In genomic region chr5:157563373-157564148, GRCh38 we compare ENCODE assay signal across 9 cellular contexts. TPM values are rescaled to one million over a fixed set of nuclear protein-coding genes. Genes with fewer than 3 reads are reported as not detected.
A peak's percentile ranks its signal among the peaks of the same experiment; 100 is the strongest.
DNase-seq lines count a peak whose midpoint lies in the region; ATAC-seq and TF ChIP-seq lines count a peak whose summit lies in the region.
"Had no signal": no experiment of that assay in that cellular context is flagged by ENCODE, and none has a peak within 500 bp of the region (broad histone marks: within the 10 kb centered on the region; RNA-seq: fewer than 3 reads in every experiment).

No MANE protein-coding gene starts in this region.

- TF ChIP-seq CTCF in cardiac muscle cell (IDR thresholded peaks at IDR 0.05; ENCODE audit: low read depth, low read length), result no peak
- no peak for TF ChIP-seq CTCF in smooth muscle cell (IDR thresholded peaks at IDR 0.05; ENCODE audit: borderline replicate concordance, insufficient read depth, poor library complexity, severe bottlenecking)
- no peak for TF ChIP-seq CTCF in A673 (conservative IDR thresholded peaks at IDR 0.05; ENCODE audit: low read depth, low read length)

- H3K4me1 ChIP-seq in cardiac muscle cell (ENCODE audit: low read depth) (peaks cover 32% of the 10 kb centered on the region), smooth muscle cell (ENCODE audit: low read depth) (peaks cover 22% of the 10 kb centered on the region), A673 (ENCODE audit: insufficient read depth, low read length, poor library complexity, severe bottlenecking) (no peaks in the 10 kb centered on the region)

- H3K27me3 ChIP-seq in cardiac muscle cell (no peaks in the 10 kb centered on the region), smooth muscle cell (ENCODE audit: low read depth) (no peaks in the 10 kb centered on the region), A673 (replicated peaks; ENCODE audit: insufficient read depth, low read depth, low read length, poor library complexity) (no peaks in the 10 kb centered on the region)

- peaks cover 84% of the 10 kb centered on the region for H4K20me1 ChIP-seq in smooth muscle cell (ENCODE audit: low read depth)

- no TSS peak for BruUV-seq in A673 (replicated peaks; lab: Mats Ljungman, UMichigan)

- peak; percentile 79 for DNase-seq in GM04504 (ENCODE audit: low read depth)
- DNase-seq in activated CD4-positive, alpha-beta memory T cell treated with anti-CD3 and anti-CD28 coated beads, Interleukin-2, amount 10 ng/mL, durations not matched to agents 7 days and 5 days, result no peak
- peak in 1 of 2 donors; percentile 94 for DNase-seq in cardiac muscle cell (ENCODE audit: low read depth in 1 of 2, low spot score in 1 of 2)
- DNase-seq in smooth muscle cell (lab: John Stamatoyannopoulos, UW; ENCODE audit: unreplicated experiment), result no peak
- DNase-seq in A673 (ENCODE audit: low spot score), result no peak
- DNase-seq in erythroblast (lab: John Stamatoyannopoulos, UW), result no peak
- DNase-seq in HEK293T (ENCODE audit: extremely low spot score), result no peak
- DNase-seq: stimulated activated CD4-positive, alpha-beta T cell treated with anti-CD3 and anti-CD28 coated beads, Interleukin-2, amount 100 ng/mL, for 48 hours had no signal

- no peak overlapping the region for H3K9ac ChIP-seq in smooth muscle cell (ENCODE audit: low read depth)

- no peaks in the 10 kb centered on the region for H3K27me3 Mint-ChIP-seq in activated CD4-positive, alpha-beta memory T cell treated with anti-CD3 and anti-CD28 coated beads, Interleukin-2, amount 10 ng/mL, durations not matched to agents 7 days and 5 days

- H2AFZ ChIP-seq in smooth muscle cell (ENCODE audit: low read depth), result no peak overlapping the region

- no peaks in the 10 kb centered on the region for H3K9me3 ChIP-seq in cardiac muscle cell (ENCODE audit: low read depth)
- no peaks in the 10 kb centered on the region for H3K9me3 ChIP-seq in smooth muscle cell (replicated peaks; ENCODE audit: low read depth)
- H3K9me3 ChIP-seq in A673 (ENCODE audit: low read depth, low read length, poor library complexity, severe bottlenecking), result no peaks in the 10 kb centered on the region

- H3K9me3 Mint-ChIP-seq in activated CD4-positive, alpha-beta memory T cell treated with anti-CD3 and anti-CD28 coated beads, Interleukin-2, amount 10 ng/mL, durations not matched to agents 7 days and 5 days, result no peaks in the 10 kb centered on the region

- no peak for TF ChIP-seq POLR2A in erythroblast (IDR thresholded peaks at IDR 0.05; ENCODE audit: low read length)

- peak overlapping the region; percentile 29 for H3K4me3 Mint-ChIP-seq in activated CD4-positive, alpha-beta memory T cell treated with anti-CD3 and anti-CD28 coated beads, Interleukin-2, amount 10 ng/mL, durations not matched to agents 7 days and 5 days

- 38% methylated on average over 14 of the region's 14 CpGs for WGBS in smooth muscle cell (ENCODE audit: low lambda C conversion rate)

- peaks cover 10% of the 10 kb centered on the region for H3F3A ChIP-seq in smooth muscle cell (ENCODE audit: low read depth)

- intact Hi-C loops in A673 (cut with micrococcal nuclease; ENCODE audit: unreplicated experiment), result no loop called here

- H3K4me2 ChIP-seq in smooth muscle cell, result peak overlapping the region; percentile 29

- no peak for ATAC-seq in GM19455 (IDR thresholded peaks at IDR 0.05; ENCODE audit: unreplicated experiment)

- H3K27ac ChIP-seq in cardiac muscle cell (peak overlapping the region; percentile 56), smooth muscle cell (ENCODE audit: low read depth) (peak overlapping the region; percentile 48), A673 (ENCODE audit: low read depth, low read length, poor library complexity, severe bottlenecking) (no peak overlapping the region)

- H3K36me3 ChIP-seq in cardiac muscle cell (no peaks in the 10 kb centered on the region), smooth muscle cell (ENCODE audit: low read depth) (peaks cover 5% of the 10 kb centered on the region), A673 (ENCODE audit: insufficient read depth, low read length, poor library complexity, severe bottlenecking) (no peaks in the 10 kb centered on the region)

- POLR2A ChIA-PET in activated CD4-positive, alpha-beta memory T cell treated with anti-CD3 and anti-CD28 coated beads, Interleukin-2, amount 10 ng/mL, durations not matched to agents 7 days and 5 days (lab: Charles Lee), result interaction anchor here (1.0 to 1.2 kb wide), 3 partner anchors 10 to 44 kb away, joined by 3 to 5 read pairs (median 5); no protein-coding TSS in a partner anchor
- POLR2A ChIA-PET in A673 (lab: Charles Lee; ENCODE audit: low non-redundant PET) (no interaction called here), HEK293T (lab: Yijun Ruan, JAX) (no interaction called here)

- H3K4me1 Mint-ChIP-seq in activated CD4-positive, alpha-beta memory T cell treated with anti-CD3 and anti-CD28 coated beads, Interleukin-2, amount 10 ng/mL, durations not matched to agents 7 days and 5 days, result peaks cover 89% of the 10 kb centered on the region

- CTCF ChIA-PET in activated CD4-positive, alpha-beta memory T cell treated with anti-CD3 and anti-CD28 coated beads, Interleukin-2, amount 10 ng/mL, durations not matched to agents 7 days and 5 days (lab: Charles Lee), result interaction anchor here (0.6 to 1.0 kb wide), 2 partner anchors 12 to 355 kb away, joined by 3 read pairs; no protein-coding TSS in a partner anchor
- CTCF ChIA-PET in A673 (lab: Charles Lee), result no interaction called here
- CTCF ChIA-PET in HEK293T (lab: Yijun Ruan, JAX), result no interaction called here

- peak overlapping the region; percentile 70 for H3K27ac Mint-ChIP-seq in activated CD4-positive, alpha-beta memory T cell treated with anti-CD3 and anti-CD28 coated beads, Interleukin-2, amount 10 ng/mL, durations not matched to agents 7 days and 5 days

- no peak overlapping the region for H3K4me3 ChIP-seq in cardiac muscle cell
- H3K4me3 ChIP-seq in smooth muscle cell, result no peak overlapping the region
- H3K4me3 ChIP-seq in A673 (ENCODE audit: low read depth, low read length, poor library complexity, severe bottlenecking), result no peak overlapping the region

- peaks cover 67% of the 10 kb centered on the region for H3K79me2 ChIP-seq in smooth muscle cell (ENCODE audit: low read depth)

- peaks cover 89% of the 10 kb centered on the region for H3K36me3 Mint-ChIP-seq in activated CD4-positive, alpha-beta memory T cell treated with anti-CD3 and anti-CD28 coated beads, Interleukin-2, amount 10 ng/mL, durations not matched to agents 7 days and 5 days (ENCODE audit: low read depth)

TF ChIP-seq in HEK293T, 16 proteins besides CTCF, POLR2A, EP300 and RAD21:
- TF ChIP-seq, protein P1, sequence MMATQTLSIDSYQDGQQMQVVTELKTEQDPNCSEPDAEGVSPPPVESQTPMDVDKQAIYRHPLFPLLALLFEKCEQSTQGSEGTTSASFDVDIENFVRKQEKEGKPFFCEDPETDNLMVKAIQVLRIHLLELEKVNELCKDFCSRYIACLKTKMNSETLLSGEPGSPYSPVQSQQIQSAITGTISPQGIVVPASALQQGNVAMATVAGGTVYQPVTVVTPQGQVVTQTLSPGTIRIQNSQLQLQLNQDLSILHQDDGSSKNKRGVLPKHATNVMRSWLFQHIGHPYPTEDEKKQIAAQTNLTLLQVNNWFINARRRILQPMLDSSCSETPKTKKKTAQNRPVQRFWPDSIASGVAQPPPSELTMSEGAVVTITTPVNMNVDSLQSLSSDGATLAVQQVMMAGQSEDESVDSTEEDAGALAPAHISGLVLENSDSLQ (IDR thresholded peaks at IDR 0.05), result no peak
- no peak for TF ChIP-seq FOXM1 (IDR thresholded peaks at IDR 0.05; ENCODE audit: borderline replicate concordance)
- TF ChIP-seq BHLHE40 (IDR thresholded peaks at IDR 0.05; ENCODE audit: borderline replicate concordance), result no peak
- TF ChIP-seq ELF4 (IDR thresholded peaks at IDR 0.05), result no peak
- TF ChIP-seq FOXA1 (IDR thresholded peaks at IDR 0.05), result no peak
- TF ChIP-seq HDGF (IDR thresholded peaks at IDR 0.05; ENCODE audit: borderline replicate concordance), result no peak
- no peak for TF ChIP-seq TARDBP (IDR thresholded peaks at IDR 0.05)
- TF ChIP-seq SP1 (IDR thresholded peaks at IDR 0.05), result no peak
- TF ChIP-seq SUZ12 (IDR thresholded peaks at IDR 0.05), result no peak
- no peak for TF ChIP-seq NFRKB (IDR thresholded peaks at IDR 0.05)
- TF ChIP-seq FOXK2 (IDR thresholded peaks at IDR 0.05), result no peak
- no peak for TF ChIP-seq L3MBTL2 (conservative IDR thresholded peaks at IDR 0.05)
- TF ChIP-seq ZNF384 (IDR thresholded peaks at IDR 0.05), result no peak
- TF ChIP-seq LEF1 (IDR thresholded peaks at IDR 0.05; ENCODE audit: borderline replicate concordance), result no peak
- TF ChIP-seq ARNT (IDR thresholded peaks at IDR 0.05), result no peak
- no peak for TF ChIP-seq CTBP1 (IDR thresholded peaks at IDR 0.05; ENCODE audit: borderline replicate concordance)

RNA-seq across cellular contexts. Expression of gene ADAM19, which starts 12.0 kb away (rescaled TPM):
- total RNA-seq in activated CD4-positive, alpha-beta memory T cell treated with anti-CD3 and anti-CD28 coated beads, Interleukin-2, amount 10 ng/mL, durations not matched to agents 7 days and 5 days, result 100 to 1,000 TPM; 309 to 313 TPM
- total RNA-seq in cardiac muscle cell (8.8 and 11.5 TPM in 2 replicates), smooth muscle cell (112 and 117 TPM in 2 replicates), A673 (2021) (1.7 and 2.3 TPM in 2 replicates)
- polyA plus RNA-seq in cardiac muscle cell (6.5 and 7.2 TPM in 2 replicates), smooth muscle cell (62.2 and 62.6 TPM in 2 replicates)
